ENCODE assay signal across 8 cellular contexts in genomic region chr4:83285022-83285387, GRCh38. TPM values are rescaled to one million over a fixed set of nuclear protein-coding genes. Genes with fewer than 3 reads are reported as not detected.
A peak's percentile ranks its signal among the peaks of the same experiment; 100 is the strongest.
DNase-seq lines count a peak whose midpoint lies in the region; ATAC-seq and TF ChIP-seq lines count a peak whose summit lies in the region.

No MANE protein-coding gene starts in this region.

- POLR2A ChIA-PET in activated B cell treated with CpG ODN at 0.5 μM for 24 hours (lab: Charles Lee) = interaction anchor here (0.6 to 4.3 kb wide), 30 partner anchors 9 to 911 kb away, joined by 3 to 38 read pairs (median 5); partner anchors contain the start of genes COPS4, HELQ, HNRNPD and LIN54

- peak overlapping the region; percentile 72 for H3K4me3 ChIP-seq in fibroblast of the aortic adventitia (ENCODE audit: low read depth, low read length)

- no peak for TF ChIP-seq CTCF in GM13977 (IDR thresholded peaks at IDR 0.05; ENCODE audit: extremely low read depth, insufficient read depth, missing control alignments)
- TF ChIP-seq CTCF in activated B cell treated with CpG ODN at 0.5 μM for 24 hours (IDR thresholded peaks at IDR 0.05) = no peak
- TF ChIP-seq CTCF in fibroblast of the aortic adventitia (IDR thresholded peaks at IDR 0.05; ENCODE audit: insufficient read depth, low read length) = no peak
- no peak for TF ChIP-seq CTCF in natural killer cell (IDR thresholded peaks at IDR 0.05)

- DNase-seq in Ammon's horn (ENCODE audit: low spot score) (peak; percentile 60), GM13977 (ENCODE audit: low spot score) (peak; percentile 38), M059J (ENCODE audit: low read depth) (peak; percentile 69), activated B cell treated with CpG ODN at 0.5 μM for 24 hours (no peak), fibroblast of the aortic adventitia (ENCODE audit: low read depth) (peak; percentile 58), natural killer cell (no peak), NCI-H2107 (lab: John Stamatoyannopoulos, UW) (no peak)

- intact Hi-C loops in activated B cell treated with CpG ODN at 0.5 μM for 24 hours (cut with micrococcal nuclease) = loop anchor here (2.0 kb wide), 2 partner anchors 50 to 356 kb away; partner anchors contain the start of gene HPSE
- intact Hi-C loops in natural killer cell (cut with micrococcal nuclease) = loop anchor here (2.0 to 10.0 kb wide), 3 partner anchors 170 to 820 kb away; partner anchors contain the start of gene HELQ

- ATAC-seq in activated B cell treated with CpG ODN at 0.5 μM for 24 hours (ENCODE audit: low read depth) (peak; percentile 9), natural killer cell (peak; percentile 20 to 51 (median 29)), HG03097 (IDR thresholded peaks at IDR 0.05; ENCODE audit: low FRiP score, unreplicated experiment) (no peak)

- H3K4me3 Mint-ChIP-seq in activated B cell treated with CpG ODN at 0.5 μM for 24 hours (peak overlapping the region; percentile 98), natural killer cell (peak overlapping the region; percentile 96)

- H3K27me3 Mint-ChIP-seq in activated B cell treated with CpG ODN at 0.5 μM for 24 hours (no peaks in the 10 kb centered on the region), natural killer cell (ENCODE audit: low read depth in 2 of 2) (no peaks in the 10 kb centered on the region)

- H3K36me3 Mint-ChIP-seq in activated B cell treated with CpG ODN at 0.5 μM for 24 hours (ENCODE audit: low read depth) = peaks cover 8% of the 10 kb centered on the region
- no peaks in the 10 kb centered on the region for H3K36me3 Mint-ChIP-seq in natural killer cell

- H3K27ac Mint-ChIP-seq in activated B cell treated with CpG ODN at 0.5 μM for 24 hours (peak overlapping the region; percentile 99), natural killer cell (peak overlapping the region; percentile 97 to 98)

- CTCF ChIA-PET in activated B cell treated with CpG ODN at 0.5 μM for 24 hours (lab: Charles Lee) = interaction anchor here (0.7 to 5.5 kb wide), 14 partner anchors 10 to 276 kb away, joined by 3 to 66 read pairs (median 6); partner anchors contain the start of gene LIN54

- H3K4me1 Mint-ChIP-seq in activated B cell treated with CpG ODN at 0.5 μM for 24 hours (peaks cover 35% of the 10 kb centered on the region), natural killer cell (peaks cover 33 to 37% of the 10 kb centered on the region in 2 donors)

- in situ Hi-C loops in GM13977 (cut with MboI; ENCODE audit: low pct_unique_long_range_greater_than_20kb, low sequenced_read_pairs, unreplicated experiment) = loop anchor here (25.0 kb wide), 1 partner anchor 823 kb away; no protein-coding TSS in a partner anchor

- peaks cover 2% of the 10 kb centered on the region for H3K9me3 Mint-ChIP-seq in activated B cell treated with CpG ODN at 0.5 μM for 24 hours
- H3K9me3 Mint-ChIP-seq in natural killer cell = no peaks in the 10 kb centered on the region

RNA-seq across cellular contexts. Expression of gene COQ2, which starts 0.4 kb away (rescaled TPM):
- total RNA-seq in M059J (2014; rRNA removed; shearing (Covaris generic)) = 18.7 and 20.3 TPM in 2 replicates
- total RNA-seq in activated B cell treated with CpG ODN at 0.5 μM for 24 hours (15.2 and 18.8 TPM in 2 replicates), fibroblast of the aortic adventitia (ENCODE audit: low replicate concordance) (7.4 and 16.1 TPM in 2 replicates), natural killer cell (1 to 10 TPM; 4.7 to 9.7 (median 7.0) TPM)

RNA-seq across cellular contexts. Expression of gene HPSE, which starts 49.6 kb away (rescaled TPM):
- 4.1 and 7.6 TPM in 2 replicates for total RNA-seq in M059J (2014; rRNA removed; shearing (Covaris generic))
- 1.5 TPM in 2 replicates for total RNA-seq in activated B cell treated with CpG ODN at 0.5 μM for 24 hours
- total RNA-seq in fibroblast of the aortic adventitia (ENCODE audit: low replicate concordance) = 0.27 and 2.7 TPM in 2 replicates
- total RNA-seq in natural killer cell = 1 to 10 TPM in 2 of 3 donors, under 1 TPM in 1; 0.89 to 2.6 (median 1.5) TPM

Comparison
In these comparisons a context has a peak if more than half of its experiments do, and no peak if none do; other contexts are left out.
1. DNase-seq: peak in Ammon's horn (single experiment), GM13977 (single experiment), M059J (single experiment) and fibroblast of the aortic adventitia (single experiment); none in activated B cell treated with CpG ODN at 0.5 μM for 24 hours (single experiment), natural killer cell (single experiment) and NCI-H2107 (single experiment).